Comparison of ENCODE assay signal across 10 cellular contexts in the genomic region with DNA sequence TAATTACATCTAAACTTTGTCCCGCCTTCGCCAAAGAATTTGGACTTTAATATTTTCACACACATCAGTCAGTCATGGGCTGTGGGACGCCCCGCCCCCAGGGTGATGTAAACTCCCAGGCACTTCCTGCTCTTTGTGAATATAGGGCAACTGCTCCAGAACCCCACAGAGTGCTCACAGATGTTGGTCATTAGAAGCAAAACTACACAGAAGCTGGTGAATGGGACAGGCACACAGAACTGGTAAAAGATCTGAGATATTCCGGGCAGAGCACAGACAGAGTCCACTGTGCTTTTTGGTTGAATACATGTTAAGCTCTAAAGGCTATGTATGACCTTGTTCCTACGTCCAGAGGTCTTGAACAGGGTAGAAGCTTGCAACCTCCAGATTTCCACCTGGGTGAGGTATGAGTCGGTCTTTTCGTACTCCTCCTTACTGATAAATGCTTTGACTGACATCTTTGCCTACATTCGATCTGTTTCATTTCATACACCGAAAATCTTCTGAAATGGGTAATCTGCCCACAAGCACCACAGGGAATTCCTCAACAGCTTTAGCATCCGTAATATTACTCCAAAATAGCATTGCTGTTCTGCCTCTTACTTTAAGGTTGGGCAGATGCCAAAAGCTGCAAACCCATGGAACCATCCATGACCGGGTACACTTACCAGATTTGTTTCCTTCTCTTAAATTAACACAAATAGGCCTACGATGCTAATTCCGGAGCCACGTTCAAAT.
DNase-seq lines count a peak whose midpoint lies in the region; ATAC-seq and TF ChIP-seq lines count a peak whose summit lies in the region.
"Had no signal": no experiment of that assay in that cellular context is flagged by ENCODE, and none has a peak within 500 bp of the region (broad histone marks: within the 10 kb centered on the region; RNA-seq: fewer than 3 reads in every experiment).

No MANE protein-coding gene starts in this region.

- in situ Hi-C loops in transverse colon (cut with MboI; ENCODE audit: low pct_ligation_motif_present in 1 of 4, low pct_unique_long_range_greater_than_20kb in 1 of 4, low sequenced_read_pairs in 3 of 4): no loop called here

- peak overlapping the region; percentile 52 for H3K4me2 ChIP-seq in KMS-11

- TF ChIP-seq POLR2A in body of pancreas (IDR thresholded peaks at IDR 0.05) (no peak), transverse colon (IDR thresholded peaks at IDR 0.05) (no peak), GM18505 (IDR thresholded peaks at IDR 0.05; ENCODE audit: borderline replicate concordance, extremely low read depth, insufficient read depth, insufficient read length) (no peak)

- H2AFZ ChIP-seq in KMS-11 (ENCODE audit: low read depth): peak overlapping the region; percentile 44; the same call in 1 of the 2 replicates

- H3K79me2 ChIP-seq in KMS-11 (ENCODE audit: insufficient read depth, low read depth): no peaks in the 10 kb centered on the region

- intact Hi-C loops in body of pancreas (cut with DNase I) (no loop called here), transverse colon (cut with DNase I; ENCODE audit: low total_unique reads) (no loop called here)

- WGBS in body of pancreas, 2 donors: 60 to 67% methylated on average over 15 of the region's 15 CpGs
- 69 to 89% methylated on average over 7 to 15 of the region's 15 CpGs for WGBS in transverse colon (ENCODE audit: low coverage in 1 of 2), 2 donors

- H3K27ac ChIP-seq in KMS-11 (peak overlapping the region; percentile 70), body of pancreas (no peak overlapping the region), transverse colon (peak overlapping the region; percentile 38 to 66 (median 54))

- H3K9me3 ChIP-seq in body of pancreas (no peaks in the 10 kb centered on the region), transverse colon (no peaks in the 10 kb centered on the region)

- TF ChIP-seq EP300 in transverse colon (IDR thresholded peaks at IDR 0.05; ENCODE audit: low read depth): no peak

- peak; percentile 19 to 46 (median 36) for DNase-seq in body of pancreas
- peak; percentile 84 for DNase-seq in iris pigment epithelial cell (ENCODE audit: low read depth)
- peak; percentile 22 for DNase-seq in transverse colon
- no peak for DNase-seq in NCI-H748 (lab: John Stamatoyannopoulos, UW; ENCODE audit: unreplicated experiment)
- no peak for DNase-seq in RPMI8226
- DNase-seq: NCI-H1930 had no signal

- H3K9ac ChIP-seq in KMS-11: peak overlapping the region; percentile 22; the same call in 1 of the 2 replicates

- H3K4me1 ChIP-seq in KMS-11 (ENCODE audit: low read depth, poor library complexity, severe bottlenecking) (peaks cover 58% of the 10 kb centered on the region), body of pancreas (no peaks in the 10 kb centered on the region), transverse colon (no peaks in the 10 kb centered on the region)

- no peak overlapping the region for H3K4me3 ChIP-seq in KMS-11 (IDR thresholded peaks at IDR 0.05; ENCODE audit: insufficient read depth, low read depth, low read length)
- no peak overlapping the region for H3K4me3 ChIP-seq in body of pancreas
- no peak overlapping the region for H3K4me3 ChIP-seq in transverse colon

- H3K27me3 ChIP-seq in KMS-11 (ENCODE audit: insufficient read depth, low read depth) (no peaks in the 10 kb centered on the region), body of pancreas (no peaks in the 10 kb centered on the region), transverse colon (no peaks in the 10 kb centered on the region)

- H3K36me3 ChIP-seq in KMS-11 (ENCODE audit: insufficient read depth): no peaks in the 10 kb centered on the region
- no peaks in the 10 kb centered on the region for H3K36me3 ChIP-seq in body of pancreas (replicated peaks in 1 of 2; ENCODE audit: insufficient read depth in 1 of 2, low read depth in 2 of 2)
- H3K36me3 ChIP-seq in transverse colon: no peaks in the 10 kb centered on the region

- peak; percentile 47 for ATAC-seq in body of pancreas
- ATAC-seq in GM18505 (IDR thresholded peaks at IDR 0.05; ENCODE audit: unreplicated experiment): no peak
- no peak for ATAC-seq in GM21390 (IDR thresholded peaks at IDR 0.05; ENCODE audit: unreplicated experiment)
- ATAC-seq: natural killer cell treated with Interleukin-12 subunit alpha and Interleukin-12 subunit beta and Interleukin-15 and Interleukin-18, amount 100 ng/mL, for 72 hours had no signal

- H4K20me1 ChIP-seq in KMS-11 (ENCODE audit: insufficient read depth): no peaks in the 10 kb centered on the region

- TF ChIP-seq CTCF in KMS-11 (conservative IDR thresholded peaks at IDR 0.05; ENCODE audit: low read depth, low read length) (no peak), body of pancreas (IDR thresholded peaks at IDR 0.05) (no peak), transverse colon (IDR thresholded peaks at IDR 0.05) (no peak)

Comparison
In these comparisons a context has a peak if more than half of its experiments do, and no peak if none do; other contexts are left out.
1. H3K27ac ChIP-seq: peak in KMS-11 (single experiment) and transverse colon (4 of 4); none in body of pancreas (0 of 4).
2. DNase-seq: peak in body of pancreas (4 of 4), iris pigment epithelial cell (single experiment) and transverse colon (single experiment); none in NCI-H748 (single experiment) and RPMI8226 (single experiment).